Comparison of ENCODE assay signal across 10 cellular contexts in genomic region chr7:36116347-36117200, GRCh38. TPM values are rescaled to one million over a fixed set of nuclear protein-coding genes. Genes with fewer than 3 reads are reported as not detected.
A peak's percentile ranks its signal among the peaks of the same experiment; 100 is the strongest.
DNase-seq lines count a peak whose midpoint lies in the region; ATAC-seq, FAIRE-seq and TF ChIP-seq lines count a peak whose summit lies in the region.
"Had no signal": no experiment of that assay in that cellular context is flagged by ENCODE, and none has a peak within 500 bp of the region (broad histone marks: within the 10 kb centered on the region; RNA-seq: fewer than 3 reads in every experiment).

No MANE protein-coding gene starts in this region.

- H3K79me1 ChIP-seq in mesenchymal stem cell (replicated peaks; ENCODE audit: low read length, poor library complexity, severe bottlenecking), result no peaks in the 10 kb centered on the region

- TF ChIP-seq CTCF in astrocyte (IDR thresholded peaks at IDR 0.05; ENCODE audit: insufficient read depth, low read depth, low read length), result no peak

- H3K27me3 Mint-ChIP-seq in astrocyte (ENCODE audit: low read depth, unreplicated experiment), result no peaks in the 10 kb centered on the region

- H3K18ac ChIP-seq in mesenchymal stem cell (ENCODE audit: low read depth in 1 of 2, low read length in 2 of 2), result peak overlapping the region in 1 of 2 experiments; percentile 16

- H2AFZ ChIP-seq in astrocyte (ENCODE audit: low read depth, low read length), result peak overlapping the region; percentile 28
- H2AFZ ChIP-seq in mesenchymal stem cell (ENCODE audit: low read depth, low read length), result no peak overlapping the region

- peak overlapping the region; percentile 40 for H3K4me3 Mint-ChIP-seq in astrocyte (ENCODE audit: unreplicated experiment)
- H3K4me3 Mint-ChIP-seq: immature natural killer cell; stimulated activated memory B cell treated with anti-CD40 and anti-IgM and Interleukin-4, amounts not matched to agents 10 μg/mL and 1 μg/mL and 100 μg/mL, for 72 hours had no signal

- H3K27ac ChIP-seq in astrocyte (ENCODE audit: low read depth, low read length), result peak overlapping the region; percentile 87
- peak overlapping the region; percentile 77 for H3K27ac ChIP-seq in mesenchymal stem cell (ENCODE audit: low read length, poor library complexity, severe bottlenecking)

- H3K4me1 ChIP-seq in astrocyte (ENCODE audit: insufficient read depth, low read length), result peaks cover 44% of the 10 kb centered on the region
- H3K4me1 ChIP-seq in mesenchymal stem cell (ENCODE audit: control insufficient read depth, insufficient read depth, low read depth, low read length), result peaks cover 10% of the 10 kb centered on the region

- H3K36me3 ChIP-seq in astrocyte (ENCODE audit: insufficient read depth, low read length), result no peaks in the 10 kb centered on the region
- H3K36me3 ChIP-seq in mesenchymal stem cell (ENCODE audit: control insufficient read depth in 1 of 2, insufficient read depth in 2 of 2, low read depth in 1 of 2, low read length in 2 of 2), result no peaks in the 10 kb centered on the region

- no peak overlapping the region for H3K4ac ChIP-seq in mesenchymal stem cell (ENCODE audit: low read depth in 1 of 2, low read length in 2 of 2)

- peak overlapping the region; percentile 86 for H2BK5ac ChIP-seq in mesenchymal stem cell (ENCODE audit: low read depth, low read length, poor library complexity, severe bottlenecking)

- in situ Hi-C loops in ACHN (cut with HindIII; ENCODE audit: low pct_ligation_motif_present, low pct_unique_long_range_greater_than_20kb, low sequenced_read_pairs), result no loop called here

- no peak overlapping the region for H4K8ac ChIP-seq in mesenchymal stem cell (ENCODE audit: low read length)

- no peaks in the 10 kb centered on the region for H3K36me3 Mint-ChIP-seq in astrocyte (ENCODE audit: low read depth, unreplicated experiment)
- H3K36me3 Mint-ChIP-seq: immature natural killer cell; stimulated activated memory B cell treated with anti-CD40 and anti-IgM and Interleukin-4, amounts not matched to agents 10 μg/mL and 1 μg/mL and 100 μg/mL, for 72 hours had no signal

- H2BK120ac ChIP-seq in mesenchymal stem cell (ENCODE audit: low read depth, low read length), result no peak overlapping the region

- H3K14ac ChIP-seq in mesenchymal stem cell (ENCODE audit: low read length in 2 of 2), result peak overlapping the region in 1 of 2 experiments; percentile 72

- H2BK15ac ChIP-seq in mesenchymal stem cell (ENCODE audit: low read depth, poor library complexity, severe bottlenecking), result no peak overlapping the region

- peaks cover 8% of the 10 kb centered on the region for H3K9me3 Mint-ChIP-seq in astrocyte (ENCODE audit: unreplicated experiment)
- H3K9me3 Mint-ChIP-seq: immature natural killer cell had no signal

- H4K91ac ChIP-seq in mesenchymal stem cell (ENCODE audit: low read length), result no peak overlapping the region

- peaks cover 36% of the 10 kb centered on the region for H3K4me1 Mint-ChIP-seq in astrocyte (ENCODE audit: low read depth, unreplicated experiment)
- H3K4me1 Mint-ChIP-seq: immature natural killer cell had no signal

- H3K27me3 ChIP-seq in astrocyte (ENCODE audit: insufficient read depth, low read length), result no peaks in the 10 kb centered on the region
- no peaks in the 10 kb centered on the region for H3K27me3 ChIP-seq in mesenchymal stem cell (ENCODE audit: control insufficient read depth in 1 of 2, insufficient read depth in 1 of 2, low read length in 2 of 2)

- no peak for ATAC-seq in HG03460 (IDR thresholded peaks at IDR 0.05; ENCODE audit: unreplicated experiment)
- ATAC-seq in GM21515 (IDR thresholded peaks at IDR 0.05; ENCODE audit: unreplicated experiment), result no peak
- no peak for ATAC-seq in GM21576 (IDR thresholded peaks at IDR 0.05; ENCODE audit: unreplicated experiment)

- no peaks in the 10 kb centered on the region for H3K79me2 ChIP-seq in astrocyte (ENCODE audit: insufficient read depth, low read length)

- 64% methylated on average over 5 of the region's 5 CpGs for WGBS in mesenchymal stem cell

- DNase-seq in ACHN, result peak; percentile 30
- DNase-seq in HPDE6-E6E7 (ENCODE audit: extremely low spot score), result peak; percentile 22
- DNase-seq in astrocyte (ENCODE audit: low read depth), result peak; percentile 39
- DNase-seq in mesenchymal stem cell, result no peak
- no peak for DNase-seq in SK-N-DZ (ENCODE audit: low spot score)
- DNase-seq: immature natural killer cell had no signal

- H4K20me1 ChIP-seq in astrocyte (ENCODE audit: insufficient read depth, low read length), result no peaks in the 10 kb centered on the region

- peak; percentile 55 for FAIRE-seq in astrocyte (lab: Jason Lieb, UNC)

- peak overlapping the region; percentile 93 for H3K27ac Mint-ChIP-seq in astrocyte (ENCODE audit: unreplicated experiment)
- H3K27ac Mint-ChIP-seq: immature natural killer cell; stimulated activated memory B cell treated with anti-CD40 and anti-IgM and Interleukin-4, amounts not matched to agents 10 μg/mL and 1 μg/mL and 100 μg/mL, for 72 hours had no signal

- peak overlapping the region; percentile 65 for H3K9ac ChIP-seq in astrocyte (ENCODE audit: low read length)
- peak overlapping the region; percentile 62 for H3K9ac ChIP-seq in mesenchymal stem cell (ENCODE audit: low read length)

- peak overlapping the region; percentile 81 for H2AK5ac ChIP-seq in mesenchymal stem cell (ENCODE audit: low read length, severe bottlenecking)

- peak overlapping the region; percentile 87 for H3K4me2 ChIP-seq in astrocyte (ENCODE audit: low read length)
- no peak overlapping the region for H3K4me2 ChIP-seq in mesenchymal stem cell (ENCODE audit: low read length, poor library complexity, severe bottlenecking)

- H3K9me3 ChIP-seq in astrocyte (ENCODE audit: insufficient read depth, low read depth, low read length) (no peaks in the 10 kb centered on the region), mesenchymal stem cell (ENCODE audit: control insufficient read depth, low read length) (no peaks in the 10 kb centered on the region)

- H3K4me3 ChIP-seq in astrocyte (ENCODE audit: insufficient read depth, low read depth, low read length) (peak overlapping the region; percentile 37), mesenchymal stem cell (ENCODE audit: insufficient read depth in 1 of 2, low read depth in 1 of 2, low read length in 2 of 2) (peak overlapping the region in 1 of 2 experiments; percentile 28)

- no peak overlapping the region for H3K23ac ChIP-seq in mesenchymal stem cell (ENCODE audit: low read length in 2 of 2)

- peak overlapping the region in 1 of 2 experiments; percentile 96 for H2BK12ac ChIP-seq in mesenchymal stem cell (ENCODE audit: low read length in 2 of 2)

RNA-seq across cellular contexts. Expression of gene EEPD1, which starts 36.5 kb away (rescaled TPM):
- total RNA-seq in astrocyte, result 4.9 and 5.4 TPM in 2 replicates
- polyA plus RNA-seq in mesenchymal stem cell (2013, experiment 1 of 2), result 5.2 TPM
- polyA plus RNA-seq in mesenchymal stem cell (2013, experiment 2 of 2), result 4.3 TPM
- polyA plus RNA-seq in SK-N-DZ (2014; cell fraction: cytosol; rRNA removed), result 3.6 and 4.0 TPM in 2 replicates
- polyA plus RNA-seq in SK-N-DZ (2014; cell fraction: nucleus; rRNA removed), result 5.8 and 9.8 TPM in 2 replicates

Comparison
In these comparisons a context has a peak if more than half of its experiments do, and no peak if none do; other contexts are left out.
1. DNase-seq: peak in ACHN (single experiment), HPDE6-E6E7 (single experiment) and astrocyte (single experiment); none in mesenchymal stem cell (single experiment) and SK-N-DZ (single experiment).